ENCODE assay signal across 1 cellular context in genomic region chr16:56965149-56965938, GRCh38.
TF ChIP-seq lines count a peak whose summit lies in the region.

No MANE protein-coding gene starts in this region.

TF ChIP-seq in GM23338, 12 proteins besides CTCF, POLR2A, EP300 and RAD21 (continued from another document):
- TF ChIP-seq ZNF462 (CRISPR knock-in tag; IDR thresholded peaks at IDR 0.05) (no peak), NANOG (IDR thresholded peaks at IDR 0.05; ENCODE audit: borderline replicate concordance) (no peak), CREB1 (CRISPR knock-in tag; IDR thresholded peaks at IDR 0.05; ENCODE audit: low read depth) (no peak), POLR2AphosphoS5 (IDR thresholded peaks at IDR 0.05; ENCODE audit: low read depth) (no peak), STAT1 (IDR thresholded peaks at IDR 0.05; ENCODE audit: unreplicated experiment) (no peak), EZH2 (IDR thresholded peaks at IDR 0.05; ENCODE audit: low read depth, unreplicated experiment) (no peak), EZH2phosphoT487 (IDR thresholded peaks at IDR 0.05; ENCODE audit: unreplicated experiment) (no peak)
- TF ChIP-seq, protein P1, sequence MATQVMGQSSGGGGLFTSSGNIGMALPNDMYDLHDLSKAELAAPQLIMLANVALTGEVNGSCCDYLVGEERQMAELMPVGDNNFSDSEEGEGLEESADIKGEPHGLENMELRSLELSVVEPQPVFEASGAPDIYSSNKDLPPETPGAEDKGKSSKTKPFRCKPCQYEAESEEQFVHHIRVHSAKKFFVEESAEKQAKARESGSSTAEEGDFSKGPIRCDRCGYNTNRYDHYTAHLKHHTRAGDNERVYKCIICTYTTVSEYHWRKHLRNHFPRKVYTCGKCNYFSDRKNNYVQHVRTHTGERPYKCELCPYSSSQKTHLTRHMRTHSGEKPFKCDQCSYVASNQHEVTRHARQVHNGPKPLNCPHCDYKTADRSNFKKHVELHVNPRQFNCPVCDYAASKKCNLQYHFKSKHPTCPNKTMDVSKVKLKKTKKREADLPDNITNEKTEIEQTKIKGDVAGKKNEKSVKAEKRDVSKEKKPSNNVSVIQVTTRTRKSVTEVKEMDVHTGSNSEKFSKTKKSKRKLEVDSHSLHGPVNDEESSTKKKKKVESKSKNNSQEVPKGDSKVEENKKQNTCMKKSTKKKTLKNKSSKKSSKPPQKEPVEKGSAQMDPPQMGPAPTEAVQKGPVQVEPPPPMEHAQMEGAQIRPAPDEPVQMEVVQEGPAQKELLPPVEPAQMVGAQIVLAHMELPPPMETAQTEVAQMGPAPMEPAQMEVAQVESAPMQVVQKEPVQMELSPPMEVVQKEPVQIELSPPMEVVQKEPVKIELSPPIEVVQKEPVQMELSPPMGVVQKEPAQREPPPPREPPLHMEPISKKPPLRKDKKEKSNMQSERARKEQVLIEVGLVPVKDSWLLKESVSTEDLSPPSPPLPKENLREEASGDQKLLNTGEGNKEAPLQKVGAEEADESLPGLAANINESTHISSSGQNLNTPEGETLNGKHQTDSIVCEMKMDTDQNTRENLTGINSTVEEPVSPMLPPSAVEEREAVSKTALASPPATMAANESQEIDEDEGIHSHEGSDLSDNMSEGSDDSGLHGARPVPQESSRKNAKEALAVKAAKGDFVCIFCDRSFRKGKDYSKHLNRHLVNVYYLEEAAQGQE (IDR thresholded peaks at IDR 0.05; ENCODE audit: unreplicated experiment), result no peak
TF ChIP-seq in GM23338: peak in this region for 0.
